19 cellular contexts compared by ENCODE assay signal in the genomic region with DNA sequence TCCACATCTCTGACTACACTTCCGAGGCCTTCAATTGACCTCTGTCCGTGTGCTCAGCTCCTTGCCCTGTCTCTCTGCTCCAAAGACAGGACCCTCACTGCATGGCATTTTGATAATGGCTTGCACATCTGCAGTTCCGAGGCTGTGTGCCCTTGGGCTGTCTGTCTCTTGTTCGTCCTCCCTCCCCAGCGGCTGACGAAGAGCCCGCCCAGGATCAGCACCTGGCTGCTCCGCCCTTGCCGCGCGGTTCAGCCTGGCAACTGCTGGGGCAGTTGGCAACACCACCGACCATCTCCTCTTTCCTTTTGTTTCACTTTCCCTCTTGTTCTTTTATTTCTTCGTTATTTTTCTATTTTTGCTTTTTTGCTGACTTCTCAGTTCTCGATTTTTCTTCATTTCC.
"Had no signal": no experiment of that assay in that cellular context is flagged by ENCODE, and none has a peak within 500 bp of the region (broad histone marks: within the 10 kb centered on the region; RNA-seq: fewer than 3 reads in every experiment).

No MANE protein-coding gene starts in this region.

- H3K27ac ChIP-seq: epithelial cell of prostate, esophagus squamous epithelium, neural progenitor cell, pancreas, tibial nerve had no signal

- ATAC-seq: effector memory CD8-positive, alpha-beta T cell; left colon; mucosa of descending colon; natural killer cell; pancreas; right cardiac atrium; stimulated activated naive CD8-positive, alpha-beta T cell treated with anti-CD3 and anti-CD28 coated beads, Interleukin-15, Interleukin-2, amounts not matched to agents 100 U/mL and 50 U/mL, for 24 hours had no signal

- H3K4me1 ChIP-seq: neural progenitor cell, pancreas, tibial nerve had no signal

- H3K4me2 ChIP-seq: neural progenitor cell had no signal

- H3K9me3 ChIP-seq: esophagus squamous epithelium, mucosa of descending colon, pancreas had no signal

- H3K4me3 ChIP-seq: esophagus squamous epithelium, mucosa of descending colon, neural progenitor cell, pancreas, tibial nerve had no signal

- H3K27me3 ChIP-seq: neural progenitor cell, pancreas, tibial nerve had no signal

- H3K9ac ChIP-seq: neural progenitor cell had no signal

- H2AFZ ChIP-seq: neural progenitor cell had no signal

- DNase-seq: cortex of kidney; effector memory CD8-positive, alpha-beta T cell; esophagus squamous epithelium; foreskin fibroblast; immature natural killer cell; left colon; mammary epithelial cell; mucosa of descending colon; natural killer cell; occipital lobe; pancreas; right cardiac atrium; small intestine; stimulated activated CD4-positive, alpha-beta T cell treated with anti-CD3 and anti-CD28 coated beads, Interleukin-2, amount 100 ng/mL, for 48 hours; stimulated activated naive CD8-positive, alpha-beta T cell treated with anti-CD3 and anti-CD28 coated beads, Interleukin-15, Interleukin-2, amounts not matched to agents 100 U/mL and 50 U/mL, for 24 hours had no signal

- FAIRE-seq: keratinocyte, pancreas, small intestine had no signal

- H3K36me3 ChIP-seq: esophagus squamous epithelium, neural progenitor cell, pancreas, tibial nerve had no signal
